36 cellular contexts compared by ENCODE assay signal in the genomic region with DNA sequence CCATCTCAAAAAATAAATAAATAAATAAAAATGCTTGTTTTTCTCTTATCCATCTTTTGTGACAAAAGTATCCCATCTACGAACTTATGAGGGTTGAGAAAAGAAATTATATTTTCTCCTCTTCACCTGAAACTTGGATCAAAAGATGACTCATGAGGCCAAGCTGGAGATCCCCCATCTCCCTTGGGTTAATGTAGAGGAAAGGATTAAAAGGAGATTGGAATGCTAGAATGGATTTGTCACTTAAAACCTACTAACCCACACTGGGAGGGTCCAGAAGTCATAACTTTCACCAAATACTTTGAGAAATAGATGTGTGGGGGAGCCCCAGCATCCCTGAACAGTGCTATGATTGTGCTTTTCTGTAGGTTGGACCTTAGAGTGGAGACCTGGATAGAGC. TPM values are rescaled to one million over a fixed set of nuclear protein-coding genes. Genes with fewer than 3 reads are reported as not detected.
"Had no signal": no experiment of that assay in that cellular context is flagged by ENCODE, and none has a peak within 500 bp of the region (broad histone marks: within the 10 kb centered on the region; RNA-seq: fewer than 3 reads in every experiment).

No MANE protein-coding gene starts in this region.

- H2AFZ ChIP-seq: PC-9 had no signal

- H3K4me3 Mint-ChIP-seq: activated CD4-positive, alpha-beta memory T cell treated with anti-CD3 and anti-CD28 coated beads, Interleukin-2, amount 10 ng/mL, durations not matched to agents 7 days and 5 days; activated CD8-positive, alpha-beta memory T cell treated with anti-CD3 and anti-CD28 coated beads, Interleukin-2, amount 10 ng/mL, durations not matched to agents 7 days and 5 days; activated naive CD8-positive, alpha-beta T cell treated with anti-CD3 and anti-CD28 coated beads for 36 hours had no signal

- H3K27ac ChIP-seq: brain microvascular endothelial cell, PC-9, WERI-Rb-1 had no signal

- H3K27me3 Mint-ChIP-seq: activated CD4-positive, alpha-beta memory T cell treated with anti-CD3 and anti-CD28 coated beads, Interleukin-2, amount 10 ng/mL, durations not matched to agents 7 days and 5 days; activated CD8-positive, alpha-beta memory T cell treated with anti-CD3 and anti-CD28 coated beads, Interleukin-2, amount 10 ng/mL, durations not matched to agents 7 days and 5 days; activated naive CD8-positive, alpha-beta T cell treated with anti-CD3 and anti-CD28 coated beads for 36 hours had no signal

- H3K4me2 ChIP-seq: PC-9 had no signal

- H3K9me3 Mint-ChIP-seq: activated CD4-positive, alpha-beta memory T cell treated with anti-CD3 and anti-CD28 coated beads, Interleukin-2, amount 10 ng/mL, durations not matched to agents 7 days and 5 days; activated naive CD8-positive, alpha-beta T cell treated with anti-CD3 and anti-CD28 coated beads for 36 hours had no signal

- DNase-seq: activated CD4-positive, alpha-beta memory T cell treated with anti-CD3 and anti-CD28 coated beads, Interleukin-2, amount 10 ng/mL, durations not matched to agents 7 days and 5 days; activated CD4-positive, alpha-beta T cell treated with anti-CD3 and anti-CD28 coated beads for 1 hour; activated CD4-positive, alpha-beta T cell treated with anti-CD3 and anti-CD28 coated beads for 48 hours; activated CD4-positive, CD25-positive, alpha-beta regulatory T cell; activated CD8-positive, alpha-beta memory T cell treated with anti-CD3 and anti-CD28 coated beads for 24 hours; activated CD8-positive, alpha-beta memory T cell treated with anti-CD3 and anti-CD28 coated beads, Interleukin-2, amount 10 ng/mL, durations not matched to agents 7 days and 5 days; activated CD8-positive, alpha-beta memory T cell treated with anti-CD3 and anti-CD28 coated beads, Interleukin-2, amount 50 U/mL, for 48 hours; activated effector memory CD4-positive, alpha-beta T cell treated with Interleukin-2 at 50 U/mL for 16 hours; activated naive CD4-positive, alpha-beta T cell; activated naive CD4-positive, alpha-beta T cell treated with anti-CD3 and anti-CD28 coated beads, Interleukin-2, amount 50 U/mL, for 16 hours; activated naive CD8-positive, alpha-beta T cell treated with anti-CD3 and anti-CD28 coated beads for 36 hours; activated T-cell treated with anti-CD3 and anti-CD28 coated beads, Interleukin-2, amount 50 U/mL, for 48 hours; amniotic stem cell; aorta; brain microvascular endothelial cell; central memory CD4-positive, alpha-beta T cell; Karpas-422; MM.1S; NCI-H1092 treated with DMSO at 0.1 percent for 48 hours; NCI-H1417; NCI-H146; NCI-H187; NCI-H2029 treated with DMSO at 0.1 percent for 48 hours; NCI-H2107; NCI-H2171; NCI-H510A; NCI-H526; NCI-H748 treated with DMSO at 0.1 percent for 48 hours; NK-92 treated with Interleukin-12 subunit alpha and Interleukin-12 subunit beta, amount 100 ng/mL, for 24 hours; PC-9; Right ventricle myocardium superior; SW 1271; T-helper 1 cell; T-helper 2 cell; T-helper 9 cell; WERI-Rb-1 had no signal

- H3K4me1 Mint-ChIP-seq: activated CD4-positive, alpha-beta memory T cell treated with anti-CD3 and anti-CD28 coated beads, Interleukin-2, amount 10 ng/mL, durations not matched to agents 7 days and 5 days; activated CD8-positive, alpha-beta memory T cell treated with anti-CD3 and anti-CD28 coated beads, Interleukin-2, amount 10 ng/mL, durations not matched to agents 7 days and 5 days; activated naive CD8-positive, alpha-beta T cell treated with anti-CD3 and anti-CD28 coated beads for 36 hours had no signal

- H3K27ac Mint-ChIP-seq: activated CD4-positive, alpha-beta memory T cell treated with anti-CD3 and anti-CD28 coated beads, Interleukin-2, amount 10 ng/mL, durations not matched to agents 7 days and 5 days; activated CD8-positive, alpha-beta memory T cell treated with anti-CD3 and anti-CD28 coated beads, Interleukin-2, amount 10 ng/mL, durations not matched to agents 7 days and 5 days; activated naive CD8-positive, alpha-beta T cell treated with anti-CD3 and anti-CD28 coated beads for 36 hours had no signal

- H3K36me3 Mint-ChIP-seq: activated CD8-positive, alpha-beta memory T cell treated with anti-CD3 and anti-CD28 coated beads, Interleukin-2, amount 10 ng/mL, durations not matched to agents 7 days and 5 days; activated naive CD8-positive, alpha-beta T cell treated with anti-CD3 and anti-CD28 coated beads for 36 hours had no signal

- H3K4me3 ChIP-seq: PC-9 had no signal

- H3K36me3 ChIP-seq: brain microvascular endothelial cell, WERI-Rb-1 had no signal

- H3K27me3 ChIP-seq: brain microvascular endothelial cell had no signal

RNA-seq across cellular contexts. Expression of a gene that starts 46.3 kb away (rescaled TPM):
- total RNA-seq: PC-9 had no signal
